ENCODE assay signal across 1 cellular context in the genomic region with DNA sequence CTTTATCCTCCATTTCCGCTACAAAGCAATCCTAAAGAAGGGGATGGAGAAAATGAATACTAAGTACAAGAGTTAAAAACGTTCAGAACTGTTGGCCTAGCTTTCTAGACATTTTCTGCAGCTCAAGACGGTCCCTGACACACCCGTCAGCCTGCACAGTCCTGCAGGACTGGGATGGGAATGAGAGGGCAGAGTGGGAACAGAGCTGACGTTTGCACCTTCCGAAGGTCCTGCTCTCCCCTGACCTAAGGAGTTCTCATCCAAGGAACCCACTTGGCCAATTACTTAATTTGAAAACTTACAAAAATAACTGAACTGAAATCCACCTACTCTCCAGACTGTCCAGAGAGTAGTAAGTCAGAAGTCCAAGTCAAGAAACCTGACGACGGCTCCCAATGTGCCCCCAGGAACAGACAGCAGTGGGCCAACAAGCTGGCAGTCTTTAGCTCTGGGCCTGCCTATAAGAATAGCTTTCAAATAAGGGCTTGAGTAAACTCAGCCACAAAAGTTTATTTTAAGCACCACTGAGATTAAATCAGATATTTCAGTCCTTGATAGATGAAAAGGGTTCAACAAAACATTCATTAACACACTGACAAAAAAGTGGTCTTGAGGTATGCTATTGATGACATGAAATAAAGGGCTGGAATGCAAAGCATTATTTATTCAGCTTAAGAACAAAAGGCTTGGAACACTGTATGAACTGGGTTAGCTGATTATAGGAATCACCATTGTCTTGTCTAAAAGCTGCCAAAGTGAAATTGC.
TF ChIP-seq lines count a peak whose summit lies in the region.

No MANE protein-coding gene starts in this region.

TF ChIP-seq in endothelial cell of umbilical vein, 7 proteins besides CTCF, POLR2A, EP300 and RAD21 (continued from another document):
- TF ChIP-seq POLR2AphosphoS5 (IDR thresholded peaks at IDR 0.05; ENCODE audit: insufficient read depth, low read depth, low read length) = no peak
- TF ChIP-seq EZH2 (IDR thresholded peaks at IDR 0.05; ENCODE audit: borderline replicate concordance, low read depth, low read length, severe bottlenecking) = no peak
- no peak for TF ChIP-seq MAX (IDR thresholded peaks at IDR 0.05; ENCODE audit: insufficient read depth, insufficient read length)
- no peak for TF ChIP-seq FOS (IDR thresholded peaks at IDR 0.05; ENCODE audit: borderline replicate concordance, insufficient read depth, low read length)
- TF ChIP-seq GATA2 (IDR thresholded peaks at IDR 0.05; ENCODE audit: insufficient read depth, insufficient read length, low read depth, low read length) = no peak
